10 cellular contexts compared by ENCODE assay signal in the genomic region with DNA sequence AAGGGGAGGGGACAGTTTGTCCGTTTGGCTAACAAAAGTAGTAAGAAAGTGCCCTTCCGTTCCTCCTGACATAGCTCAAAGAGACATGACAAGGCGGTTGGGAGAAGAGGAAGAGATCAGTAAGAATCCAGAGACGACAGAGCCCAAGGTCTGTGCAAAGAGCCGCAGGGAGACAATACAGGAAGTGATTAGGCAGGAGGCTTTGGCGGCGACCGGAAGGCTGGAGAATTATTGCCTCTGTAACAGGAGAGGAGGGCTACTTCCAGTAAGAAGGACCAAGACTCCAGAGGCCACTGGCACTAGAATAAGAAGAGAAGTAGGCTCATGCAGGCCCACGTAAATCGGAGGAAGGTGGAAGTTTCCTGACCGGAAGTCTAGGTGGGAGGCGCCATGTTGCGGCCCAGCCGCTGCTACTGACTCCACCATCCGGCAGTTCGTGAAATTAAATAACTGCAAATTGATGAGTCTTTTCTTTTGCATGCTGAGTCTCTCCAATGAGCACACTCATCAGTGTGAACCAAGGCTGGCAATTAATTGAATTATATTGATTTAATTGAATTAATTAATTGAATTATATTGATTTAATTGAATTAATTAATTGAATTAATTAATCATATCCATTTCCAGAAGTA. TPM values are rescaled to one million over a fixed set of nuclear protein-coding genes. Genes with fewer than 3 reads are reported as not detected.
DNase-seq lines count a peak whose midpoint lies in the region; ATAC-seq and TF ChIP-seq lines count a peak whose summit lies in the region.
"Had no signal": no experiment of that assay in that cellular context is flagged by ENCODE, and none has a peak within 500 bp of the region (broad histone marks: within the 10 kb centered on the region; RNA-seq: fewer than 3 reads in every experiment).

No MANE protein-coding gene starts in this region.

- H3K36me3 ChIP-seq in BE2C (no peaks in the 10 kb centered on the region), muscle layer of colon (ENCODE audit: insufficient read depth, low read length) (no peaks in the 10 kb centered on the region)

- H3K27me3 Mint-ChIP-seq in activated naive CD8-positive, alpha-beta T cell treated with anti-CD3 and anti-CD28 coated beads for 36 hours = no peaks in the 10 kb centered on the region

- TF ChIP-seq CTCF in BE2C (IDR thresholded peaks at IDR 0.05; ENCODE audit: low read depth, low read length) = no peak

- H3K36me3 Mint-ChIP-seq in activated naive CD8-positive, alpha-beta T cell treated with anti-CD3 and anti-CD28 coated beads for 36 hours = peaks cover 9% of the 10 kb centered on the region

- no peak overlapping the region for H3K4me3 ChIP-seq in BE2C (ENCODE audit: low read depth, low read length)
- H3K4me3 ChIP-seq in muscle layer of colon (ENCODE audit: low read depth in 1 of 2, low read length in 2 of 2) = peak overlapping the region in 1 of 2 donors; percentile 23

- H3K4me1 Mint-ChIP-seq in activated naive CD8-positive, alpha-beta T cell treated with anti-CD3 and anti-CD28 coated beads for 36 hours = peaks cover 12% of the 10 kb centered on the region

- peak; percentile 25 for DNase-seq in BE2C
- peak; percentile 52 for DNase-seq in NCI-H69 (lab: John Stamatoyannopoulos, UW)
- DNase-seq in activated naive CD8-positive, alpha-beta T cell treated with anti-CD3 and anti-CD28 coated beads for 36 hours = peak; percentile 43
- no peak for DNase-seq in hypothalamus (lab: John Stamatoyannopoulos, UW)

- ATAC-seq in HG02571 (IDR thresholded peaks at IDR 0.05; ENCODE audit: unreplicated experiment) (no peak), HG03045 (IDR thresholded peaks at IDR 0.05; ENCODE audit: unreplicated experiment) (no peak), HG03139 (IDR thresholded peaks at IDR 0.05; ENCODE audit: unreplicated experiment) (no peak)

- H3K4me1 ChIP-seq in BE2C (peaks cover 8% of the 10 kb centered on the region), muscle layer of colon (ENCODE audit: insufficient read depth, low read length) (peaks cover 88% of the 10 kb centered on the region)

- H3K9me3 ChIP-seq in BE2C (peaks cover 4% of the 10 kb centered on the region; the same call in 1 of the 2 replicates), muscle layer of colon (ENCODE audit: low read length) (no peaks in the 10 kb centered on the region)

- H3K9me3 Mint-ChIP-seq in activated naive CD8-positive, alpha-beta T cell treated with anti-CD3 and anti-CD28 coated beads for 36 hours = peaks cover 5% of the 10 kb centered on the region

- peak overlapping the region; percentile 78 for H3K4me3 Mint-ChIP-seq in activated naive CD8-positive, alpha-beta T cell treated with anti-CD3 and anti-CD28 coated beads for 36 hours

- H3K9ac ChIP-seq in muscle layer of colon (ENCODE audit: low read length) = no peak overlapping the region

- H3K27ac ChIP-seq in muscle layer of colon (ENCODE audit: low read depth, low read length) = peak overlapping the region; percentile 69
- H3K27ac ChIP-seq: C4-2B had no signal

- peak overlapping the region; percentile 94 for H3K27ac Mint-ChIP-seq in activated naive CD8-positive, alpha-beta T cell treated with anti-CD3 and anti-CD28 coated beads for 36 hours

- no peaks in the 10 kb centered on the region for H3K27me3 ChIP-seq in BE2C
- no peaks in the 10 kb centered on the region for H3K27me3 ChIP-seq in muscle layer of colon (ENCODE audit: control insufficient read depth in 1 of 2, insufficient read depth in 2 of 2, low read length in 2 of 2)

RNA-seq across cellular contexts. Expression of gene RFX2, which starts 9.9 kb away (rescaled TPM):
- 19.3 TPM for polyA plus RNA-seq in BE2C (2012; ENCODE audit: insufficient read depth, insufficient read length, low read depth)
- total RNA-seq in activated naive CD8-positive, alpha-beta T cell treated with anti-CD3 and anti-CD28 coated beads for 36 hours = 10 to 100 TPM in 1 of 2 experiments, 1 to 10 TPM in 1; 9.5 to 10.3 TPM

RNA-seq across cellular contexts. Expression of gene ACSBG2, which starts 35.1 kb away (rescaled TPM):
- not detected for polyA plus RNA-seq in BE2C (2012; ENCODE audit: insufficient read depth, insufficient read length, low read depth)
- not detected for total RNA-seq in activated naive CD8-positive, alpha-beta T cell treated with anti-CD3 and anti-CD28 coated beads for 36 hours
- total RNA-seq: activated CD8-positive, alpha-beta memory T cell treated with anti-CD3 and anti-CD28 coated beads for 36 hours had no signal

Comparison
In these comparisons a context has a peak if more than half of its experiments do, and no peak if none do; other contexts are left out.
1. DNase-seq: peak in BE2C (single experiment), NCI-H69 (single experiment) and activated naive CD8-positive, alpha-beta T cell treated with anti-CD3 and anti-CD28 coated beads for 36 hours (single experiment); none in hypothalamus (0 of 51).